8 cellular contexts compared by ENCODE assay signal in genomic region chr6:99282479-99283062, GRCh38.
A peak's percentile ranks its signal among the peaks of the same experiment; 100 is the strongest.
DNase-seq lines count a peak whose midpoint lies in the region; ATAC-seq and TF ChIP-seq lines count a peak whose summit lies in the region.

No MANE protein-coding gene starts in this region.

- POLR2A ChIA-PET in A673 (lab: Charles Lee; ENCODE audit: low non-redundant PET): no interaction called here

- no peak overlapping the region for H3K27ac ChIP-seq in A673 (ENCODE audit: low read depth, low read length, poor library complexity, severe bottlenecking)

- H3K4me3 ChIP-seq in A673 (ENCODE audit: low read depth, low read length, poor library complexity, severe bottlenecking) (no peak overlapping the region), epithelial cell of esophagus (ENCODE audit: low read length) (no peak overlapping the region)

- H3K9me3 ChIP-seq in A673 (ENCODE audit: low read depth, low read length, poor library complexity, severe bottlenecking): no peaks in the 10 kb centered on the region

- intact Hi-C loops in A673 (cut with micrococcal nuclease; ENCODE audit: unreplicated experiment): no loop called here

- H3K27me3 ChIP-seq in A673 (replicated peaks; ENCODE audit: insufficient read depth, low read depth, low read length, poor library complexity): no peaks in the 10 kb centered on the region

- peak; percentile 69 for TF ChIP-seq CTCF in A673 (conservative IDR thresholded peaks at IDR 0.05; ENCODE audit: low read depth, low read length)
- TF ChIP-seq CTCF in epithelial cell of esophagus (IDR thresholded peaks at IDR 0.05; ENCODE audit: insufficient read depth, low read depth, low read length, missing control alignments): peak; percentile 60

- no peaks in the 10 kb centered on the region for H3K36me3 ChIP-seq in A673 (ENCODE audit: insufficient read depth, low read length, poor library complexity, severe bottlenecking)

- ATAC-seq in GM18868 (IDR thresholded peaks at IDR 0.05; ENCODE audit: unreplicated experiment) (peak; percentile 73), GM21528 (IDR thresholded peaks at IDR 0.05; ENCODE audit: low FRiP score, unreplicated experiment) (no peak), GM21786 (IDR thresholded peaks at IDR 0.05; ENCODE audit: unreplicated experiment) (no peak)

- CTCF ChIA-PET in A673 (lab: Charles Lee): no interaction called here

- H3K4me1 ChIP-seq in A673 (ENCODE audit: insufficient read depth, low read length, poor library complexity, severe bottlenecking): peaks cover 3% of the 10 kb centered on the region

- DNase-seq in A673 (ENCODE audit: low spot score) (peak; percentile 30), NCI-H526 (lab: John Stamatoyannopoulos, UW) (peak; percentile 46 to 49), epithelial cell of esophagus (ENCODE audit: low read depth) (peak; percentile 33), NCI-H187 (lab: John Stamatoyannopoulos, UW) (no peak)
- DNase-seq in activated naive CD4-positive, alpha-beta T cell treated with Interleukin-2 at 50 U/mL for 16 hours: no peak

- BruUV-seq in A673 (replicated peaks; lab: Mats Ljungman, UMichigan): no TSS peak

Comparison
In these comparisons a context has a peak if more than half of its experiments do, and no peak if none do; other contexts are left out.
1. DNase-seq: peak in A673 (single experiment), NCI-H526 (2 of 2) and epithelial cell of esophagus (single experiment); none in activated naive CD4-positive, alpha-beta T cell treated with Interleukin-2 at 50 U/mL for 16 hours (single experiment) and NCI-H187 (0 of 2).